Comparison of ENCODE assay signal across 15 cellular contexts in the genomic region with DNA sequence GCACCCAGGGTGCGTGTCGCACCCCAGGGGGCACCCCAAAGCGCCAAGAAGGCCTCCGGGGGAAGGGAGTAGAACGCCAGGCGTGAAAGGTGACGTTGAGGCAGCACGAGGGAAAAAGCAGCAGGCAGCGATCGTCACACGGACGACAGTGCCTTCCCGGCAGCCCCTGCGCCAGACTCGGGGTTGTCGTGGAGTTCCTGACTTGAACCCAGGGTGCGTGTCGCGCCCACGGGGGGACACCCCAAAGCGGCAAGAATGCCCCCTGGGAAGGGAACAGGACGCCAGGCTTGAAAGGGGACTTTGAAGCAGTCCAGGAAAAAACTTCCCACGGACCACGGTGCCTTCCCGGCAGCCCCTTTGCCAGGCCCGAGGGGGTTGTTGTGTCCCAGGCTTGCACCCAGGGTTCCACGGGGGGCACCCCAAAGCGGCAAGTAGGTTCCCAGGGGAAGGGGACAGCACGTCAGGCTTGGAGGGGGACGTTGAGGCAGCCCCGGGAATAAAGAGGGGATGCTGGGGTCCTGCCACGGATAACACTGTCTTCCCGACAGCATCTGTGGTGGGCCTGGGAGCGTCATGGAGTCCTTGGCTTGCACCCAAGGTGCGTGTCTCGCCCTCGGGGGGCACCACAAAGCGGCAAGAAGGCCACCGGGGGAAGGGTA.
DNase-seq lines count a peak whose midpoint lies in the region; ATAC-seq and TF ChIP-seq lines count a peak whose summit lies in the region.
"Had no signal": no experiment of that assay in that cellular context is flagged by ENCODE, and none has a peak within 500 bp of the region (broad histone marks: within the 10 kb centered on the region; RNA-seq: fewer than 3 reads in every experiment).

No MANE protein-coding gene starts in this region.

- CTCF ChIA-PET in SK-N-SH (lab: Yijun Ruan, JAX): no interaction called here

- no peak for TF ChIP-seq CTCF in SK-N-SH (IDR thresholded peaks at IDR 0.05)
- TF ChIP-seq CTCF in colonic mucosa (IDR thresholded peaks at IDR 0.05): no peak
- TF ChIP-seq CTCF in spleen (IDR thresholded peaks at IDR 0.05 in 8 of 11, conservative IDR thresholded peaks at IDR 0.05 in 3 of 11): no peak

- no peaks in the 10 kb centered on the region for H3F3A ChIP-seq in SK-N-SH (replicated peaks; ENCODE audit: insufficient read depth)

- H3K79me2 ChIP-seq in SK-N-SH (ENCODE audit: insufficient read depth): no peaks in the 10 kb centered on the region

- H3K9ac ChIP-seq in SK-N-SH: no peak overlapping the region
- H3K9ac ChIP-seq in colonic mucosa (ENCODE audit: low read depth in 2 of 2, low read length in 2 of 2): no peak overlapping the region
- H3K9ac ChIP-seq: BLaER1, GM23248 had no signal

- intact Hi-C loops in colonic mucosa (cut with DNase I): no loop called here
- intact Hi-C loops in spleen (cut with DNase I; ENCODE audit: low total_unique reads): no loop called here

- H3K36me3 ChIP-seq in SK-N-SH (replicated peaks in 1 of 2; ENCODE audit: control insufficient read depth in 1 of 2, insufficient read depth in 2 of 2, low read length in 1 of 2) (no peaks in the 10 kb centered on the region), H7 (replicated peaks; ENCODE audit: control insufficient read depth, insufficient read depth, low read length) (no peaks in the 10 kb centered on the region), colonic mucosa (no peaks in the 10 kb centered on the region), spleen (no peaks in the 10 kb centered on the region)
- H3K36me3 ChIP-seq: BLaER1 had no signal

- H3K4me2 ChIP-seq in SK-N-SH: peak overlapping the region; percentile 28
- H3K4me2 ChIP-seq: BLaER1 had no signal

- ATAC-seq in SK-N-SH treated with all-trans-retinoic acid at 6 μM for 48 hours: no peak
- ATAC-seq: GM12878 had no signal

- peaks cover 86% of the 10 kb centered on the region for H3K27me3 ChIP-seq in SK-N-SH (ENCODE audit: insufficient read depth)
- no peaks in the 10 kb centered on the region for H3K27me3 ChIP-seq in H7 (ENCODE audit: control insufficient read depth, insufficient read depth, low read length)
- no peaks in the 10 kb centered on the region for H3K27me3 ChIP-seq in colonic mucosa
- no peaks in the 10 kb centered on the region for H3K27me3 ChIP-seq in spleen (replicated peaks in 1 of 7)
- H3K27me3 ChIP-seq: BLaER1 had no signal

- TF ChIP-seq POLR2A in spleen (IDR thresholded peaks at IDR 0.05): no peak

- peak overlapping the region in 1 of 2 experiments; percentile 4; a peak in 1 of 4 replicates for H3K4me3 ChIP-seq in SK-N-SH (ENCODE audit: low read depth in 2 of 2, low read length in 1 of 2)
- no peak overlapping the region for H3K4me3 ChIP-seq in H7 (ENCODE audit: insufficient read depth, low read depth, low read length)
- H3K4me3 ChIP-seq in colonic mucosa: no peak overlapping the region
- no peak overlapping the region for H3K4me3 ChIP-seq in spleen
- H3K4me3 ChIP-seq: BLaER1, GM12878, GM23248 had no signal

- no peak for TF ChIP-seq EP300 in SK-N-SH (IDR thresholded peaks at IDR 0.05; ENCODE audit: borderline replicate concordance in 1 of 2, low read depth in 1 of 2, low read length in 1 of 2)

- WGBS in SK-N-SH (ENCODE audit: low lambda C conversion rate): 19% methylated on average over 8 of the region's 39 CpGs
- WGBS in spleen, 5 donors: 89 to 93% (median 91%) methylated on average over 35 to 39 of the region's 39 CpGs

- POLR2A ChIA-PET in SK-N-SH (lab: Yijun Ruan, JAX): no interaction called here

- DNase-seq in SK-N-SH (no peak), H7 (peak; percentile 7), colonic mucosa (peak; percentile 15), spleen (peak; percentile 58), hippocampal formation (lab: John Stamatoyannopoulos, UW) (no peak), NCI-H2081 treated with DMSO at 0.1 percent for 48 hours (lab: John Stamatoyannopoulos, UW) (no peak)
- DNase-seq in effector CD8-positive, alpha-beta T cell (lab: John Stamatoyannopoulos, UW): no peak
- DNase-seq: 8988T; AML-193; Caco-2; CD8-positive, alpha-beta memory T cell; GM23248 had no signal

- no peaks in the 10 kb centered on the region for H4K20me1 ChIP-seq in SK-N-SH (ENCODE audit: insufficient read depth)
- H4K20me1 ChIP-seq: BLaER1 had no signal

- H2AFZ ChIP-seq in SK-N-SH (ENCODE audit: low read depth): no peak overlapping the region
- H2AFZ ChIP-seq: GM23248 had no signal

- TF ChIP-seq RAD21 in SK-N-SH (IDR thresholded peaks at IDR 0.05; ENCODE audit: low read length): no peak

- H3K4me1 ChIP-seq in SK-N-SH (ENCODE audit: control insufficient read depth in 1 of 2, insufficient read depth in 2 of 2, low read depth in 1 of 2, low read length in 1 of 2) (no peaks in the 10 kb centered on the region; a peak in 1 of 4 replicates), colonic mucosa (no peaks in the 10 kb centered on the region), spleen (no peaks in the 10 kb centered on the region)
- H3K4me1 ChIP-seq: BLaER1, Caco-2 had no signal

- H3K27ac ChIP-seq in SK-N-SH (ENCODE audit: low read depth in 2 of 2, low read length in 1 of 2) (no peak overlapping the region), colonic mucosa (no peak overlapping the region), spleen (no peak overlapping the region)
- H3K27ac ChIP-seq: BLaER1, GM23248 had no signal

- H3K9me3 ChIP-seq in SK-N-SH (no peaks in the 10 kb centered on the region), colonic mucosa (no peaks in the 10 kb centered on the region), spleen (peaks cover 0 to 95% (median 4%) of the 10 kb centered on the region in 8 donors)

- no peaks in the 10 kb centered on the region for H3K9me2 ChIP-seq in SK-N-SH

TF ChIP-seq in SK-N-SH, 30 proteins besides CTCF, POLR2A, EP300 and RAD21:
- TF ChIP-seq EZH2phosphoT487 (IDR thresholded peaks at IDR 0.05; ENCODE audit: borderline replicate concordance, low read depth): 0 out of 2 replicates have a peak, but pooled peaks have one; percentile 40
- TF ChIP-seq, protein P1, sequence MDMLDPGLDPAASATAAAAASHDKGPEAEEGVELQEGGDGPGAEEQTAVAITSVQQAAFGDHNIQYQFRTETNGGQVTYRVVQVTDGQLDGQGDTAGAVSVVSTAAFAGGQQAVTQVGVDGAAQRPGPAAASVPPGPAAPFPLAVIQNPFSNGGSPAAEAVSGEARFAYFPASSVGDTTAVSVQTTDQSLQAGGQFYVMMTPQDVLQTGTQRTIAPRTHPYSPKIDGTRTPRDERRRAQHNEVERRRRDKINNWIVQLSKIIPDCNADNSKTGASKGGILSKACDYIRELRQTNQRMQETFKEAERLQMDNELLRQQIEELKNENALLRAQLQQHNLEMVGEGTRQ (IDR thresholded peaks at IDR 0.05; ENCODE audit: borderline replicate concordance, low read depth, low read length): no peak

TF ChIP-seq in SK-N-SH treated with all-trans-retinoic acid at 6 μM for 48 hours, 23 proteins besides CTCF, POLR2A, EP300 and RAD21 (continues in another document):
- TF ChIP-seq, protein P2, sequence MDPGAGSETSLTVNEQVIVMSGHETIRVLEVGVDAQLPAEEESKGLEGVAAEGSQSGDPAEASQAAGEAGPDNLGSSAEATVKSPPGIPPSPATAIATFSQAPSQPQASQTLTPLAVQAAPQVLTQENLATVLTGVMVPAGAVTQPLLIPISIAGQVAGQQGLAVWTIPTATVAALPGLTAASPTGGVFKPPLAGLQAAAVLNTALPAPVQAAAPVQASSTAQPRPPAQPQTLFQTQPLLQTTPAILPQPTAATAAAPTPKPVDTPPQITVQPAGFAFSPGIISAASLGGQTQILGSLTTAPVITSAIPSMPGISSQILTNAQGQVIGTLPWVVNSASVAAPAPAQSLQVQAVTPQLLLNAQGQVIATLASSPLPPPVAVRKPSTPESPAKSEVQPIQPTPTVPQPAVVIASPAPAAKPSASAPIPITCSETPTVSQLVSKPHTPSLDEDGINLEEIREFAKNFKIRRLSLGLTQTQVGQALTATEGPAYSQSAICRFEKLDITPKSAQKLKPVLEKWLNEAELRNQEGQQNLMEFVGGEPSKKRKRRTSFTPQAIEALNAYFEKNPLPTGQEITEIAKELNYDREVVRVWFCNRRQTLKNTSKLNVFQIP (CRISPR knock-in tag; IDR thresholded peaks at IDR 0.05; ENCODE audit: borderline replicate concordance, low read depth): no peak
- TF ChIP-seq, protein P3, sequence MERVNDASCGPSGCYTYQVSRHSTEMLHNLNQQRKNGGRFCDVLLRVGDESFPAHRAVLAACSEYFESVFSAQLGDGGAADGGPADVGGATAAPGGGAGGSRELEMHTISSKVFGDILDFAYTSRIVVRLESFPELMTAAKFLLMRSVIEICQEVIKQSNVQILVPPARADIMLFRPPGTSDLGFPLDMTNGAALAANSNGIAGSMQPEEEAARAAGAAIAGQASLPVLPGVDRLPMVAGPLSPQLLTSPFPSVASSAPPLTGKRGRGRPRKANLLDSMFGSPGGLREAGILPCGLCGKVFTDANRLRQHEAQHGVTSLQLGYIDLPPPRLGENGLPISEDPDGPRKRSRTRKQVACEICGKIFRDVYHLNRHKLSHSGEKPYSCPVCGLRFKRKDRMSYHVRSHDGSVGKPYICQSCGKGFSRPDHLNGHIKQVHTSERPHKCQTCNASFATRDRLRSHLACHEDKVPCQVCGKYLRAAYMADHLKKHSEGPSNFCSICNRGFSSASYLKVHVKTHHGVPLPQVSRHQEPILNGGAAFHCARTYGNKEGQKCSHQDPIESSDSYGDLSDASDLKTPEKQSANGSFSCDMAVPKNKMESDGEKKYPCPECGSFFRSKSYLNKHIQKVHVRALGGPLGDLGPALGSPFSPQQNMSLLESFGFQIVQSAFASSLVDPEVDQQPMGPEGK (CRISPR knock-in tag; IDR thresholded peaks at IDR 0.05; ENCODE audit: borderline replicate concordance): no peak
- no peak for TF ChIP-seq TCF4 (CRISPR knock-in tag; IDR thresholded peaks at IDR 0.05; ENCODE audit: borderline replicate concordance)
- TF ChIP-seq ARNTL (CRISPR knock-in tag; IDR thresholded peaks at IDR 0.05; ENCODE audit: borderline replicate concordance, low read depth): no peak
- no peak for TF ChIP-seq BACH2 (CRISPR knock-in tag; IDR thresholded peaks at IDR 0.05; ENCODE audit: borderline replicate concordance)
- TF ChIP-seq OSR1 (CRISPR knock-in tag; IDR thresholded peaks at IDR 0.05): no peak
- TF ChIP-seq ZNF8 (CRISPR knock-in tag; IDR thresholded peaks at IDR 0.05): no peak
- TF ChIP-seq GLIS3 (CRISPR knock-in tag; IDR thresholded peaks at IDR 0.05): no peak
- no peak for TF ChIP-seq SNAI2 (CRISPR knock-in tag; IDR thresholded peaks at IDR 0.05)
- no peak for TF ChIP-seq PPARA (CRISPR knock-in tag; IDR thresholded peaks at IDR 0.05; ENCODE audit: borderline replicate concordance)
- TF ChIP-seq TOX (CRISPR knock-in tag; IDR thresholded peaks at IDR 0.05; ENCODE audit: borderline replicate concordance): no peak
- no peak for TF ChIP-seq ZFP30 (CRISPR knock-in tag; IDR thresholded peaks at IDR 0.05)
- no peak for TF ChIP-seq ESRRG (CRISPR knock-in tag; IDR thresholded peaks at IDR 0.05)
- TF ChIP-seq ZNF70 (CRISPR knock-in tag; IDR thresholded peaks at IDR 0.05): no peak

Comparison
In these comparisons a context has a peak if more than half of its experiments do, and no peak if none do; other contexts are left out.
1. DNase-seq: peak in H7 (single experiment), colonic mucosa (single experiment) and spleen (single experiment); none in SK-N-SH (single experiment), hippocampal formation (0 of 2), effector CD8-positive, alpha-beta T cell (single experiment) and NCI-H2081 treated with DMSO at 0.1 percent for 48 hours (single experiment).